10 cellular contexts compared by ENCODE assay signal in the genomic region with DNA sequence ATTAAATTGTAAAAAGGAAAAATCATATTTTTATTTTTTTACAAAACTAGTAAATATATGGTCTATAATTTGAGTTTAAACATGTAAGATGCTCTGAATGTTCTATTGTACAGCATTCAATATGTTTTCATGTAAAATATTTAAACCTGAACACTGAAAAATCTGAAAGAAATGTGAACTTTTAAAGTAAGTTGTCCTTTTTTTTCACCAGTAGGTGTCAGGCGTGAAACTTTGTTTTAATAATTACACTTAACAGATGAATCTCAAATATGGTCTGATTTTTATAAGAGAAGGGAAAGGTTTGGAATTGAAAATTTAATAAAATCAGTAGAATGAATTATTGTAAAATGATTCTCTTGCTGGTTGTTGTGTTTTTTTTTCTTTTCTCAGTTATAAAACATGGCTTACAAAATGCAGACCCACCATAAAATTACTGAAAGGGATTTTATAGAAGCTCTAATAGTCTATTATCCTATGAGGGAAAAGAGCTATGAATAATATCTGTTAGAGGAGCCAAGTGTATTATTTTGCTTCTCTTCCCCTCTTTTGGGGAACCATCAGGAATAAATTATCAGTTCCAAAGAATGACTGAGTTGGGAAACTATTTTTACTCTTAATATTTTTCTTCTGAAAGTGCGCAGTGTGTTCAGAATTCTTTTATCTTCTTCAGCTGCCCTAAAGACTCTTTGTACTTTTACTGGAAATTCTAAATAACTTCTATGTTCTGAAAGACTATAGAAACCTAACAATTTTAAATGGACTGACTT.
DNase-seq lines count a peak whose midpoint lies in the region; ATAC-seq, FAIRE-seq and TF ChIP-seq lines count a peak whose summit lies in the region.
"Had no signal": no experiment of that assay in that cellular context is flagged by ENCODE, and none has a peak within 500 bp of the region (broad histone marks: within the 10 kb centered on the region; RNA-seq: fewer than 3 reads in every experiment).

No MANE protein-coding gene starts in this region.

- H3K4me2 ChIP-seq in K562 (ENCODE audit: insufficient read depth, low read length), result no peak overlapping the region
- no peak overlapping the region for H3K4me2 ChIP-seq in mesenchymal stem cell (ENCODE audit: low read length, poor library complexity, severe bottlenecking)

- POLR2A ChIA-PET in HEK293 (lab: Yijun Ruan, JAX), result no interaction called here
- POLR2A ChIA-PET in K562 (lab: Yijun Ruan, JAX), result no interaction called here

- TF ChIP-seq EP300 in K562 (IDR thresholded peaks at IDR 0.05; ENCODE audit: low read length), result no peak

- H2BK15ac ChIP-seq in mesenchymal stem cell (ENCODE audit: low read depth, poor library complexity, severe bottlenecking), result no peak overlapping the region

- H4K91ac ChIP-seq in mesenchymal stem cell (ENCODE audit: low read length), result no peak overlapping the region

- no peaks in the 10 kb centered on the region for H4K20me1 ChIP-seq in K562 (replicated peaks; ENCODE audit: control insufficient read depth, insufficient read depth, low read length)

- DNase-seq in AG09309 (ENCODE audit: low read depth), result no peak
- DNase-seq in K562 (ENCODE audit: extremely low read depth in 1 of 4, low spot score in 3 of 4), result no peak
- DNase-seq in mesenchymal stem cell, result no peak
- DNase-seq in activated naive CD4-positive, alpha-beta T cell treated with anti-CD3 and anti-CD28 coated beads, Interleukin-2, amount 50 U/mL, for 16 hours, result no peak
- DNase-seq in Peyer's patch, result no peak
- DNase-seq in SIG-M5 treated with dmso at 0.1 percent for 504 hours (lab: John Stamatoyannopoulos, UW; ENCODE audit: unreplicated experiment), result no peak
- no peak for DNase-seq in KG1 (lab: John Stamatoyannopoulos, UW)
- DNase-seq: gastrocnemius medialis, NCI-H345 had no signal

- no peak overlapping the region for H2AK5ac ChIP-seq in mesenchymal stem cell (ENCODE audit: low read length, severe bottlenecking)

- in situ Hi-C loops in K562 (cut with MboI), result no loop called here

- intact Hi-C loops in K562 (cut with micrococcal nuclease), result no loop called here

- TF ChIP-seq CTCF in AG09309 (IDR thresholded peaks at IDR 0.05; ENCODE audit: control insufficient read depth, insufficient read depth, low read depth, low read length, missing control alignments), result peak; percentile 20
- TF ChIP-seq CTCF in HEK293 (tag by site-specific recombination; IDR thresholded peaks at IDR 0.05), result no peak
- peak in 2 of 3 experiments; percentile 20 to 50; a peak in 3 of 6 replicates for TF ChIP-seq CTCF in K562 (IDR thresholded peaks at IDR 0.05 in 2 of 3, conservative IDR thresholded peaks at IDR 0.05 in 1 of 3; ENCODE audit: insufficient read depth in 2 of 3, low read depth in 1 of 3, low read length in 3 of 3)
- TF ChIP-seq CTCF in Peyer's patch (IDR thresholded peaks at IDR 0.05), result no peak

- H3K4me1 ChIP-seq in HEK293 (ENCODE audit: control insufficient read depth, insufficient read depth, low read length) (no peaks in the 10 kb centered on the region), K562 (replicated peaks in 1 of 2; ENCODE audit: control insufficient read depth in 2 of 2, insufficient read depth in 2 of 2, low read length in 2 of 2) (no peaks in the 10 kb centered on the region), mesenchymal stem cell (ENCODE audit: control insufficient read depth, insufficient read depth, low read depth, low read length) (no peaks in the 10 kb centered on the region), Peyer's patch (no peaks in the 10 kb centered on the region)
- H3K4me1 ChIP-seq: gastrocnemius medialis had no signal

- TF ChIP-seq POLR2A in K562 (conservative IDR thresholded peaks at IDR 0.05), result no peak
- TF ChIP-seq POLR2A in Peyer's patch (IDR thresholded peaks at IDR 0.05), result no peak

- no peak overlapping the region for H3K14ac ChIP-seq in mesenchymal stem cell (ENCODE audit: low read length in 2 of 2)

- H3K27ac ChIP-seq in HEK293 (ENCODE audit: extremely low read depth, low read depth, low read length) (no peak overlapping the region), K562 (ENCODE audit: extremely low read depth, low read depth, low read length) (no peak overlapping the region), mesenchymal stem cell (ENCODE audit: low read length, poor library complexity, severe bottlenecking) (no peak overlapping the region), Peyer's patch (no peak overlapping the region)
- H3K27ac ChIP-seq: gastrocnemius medialis had no signal

- no peak overlapping the region for H3K18ac ChIP-seq in mesenchymal stem cell (ENCODE audit: low read depth in 1 of 2, low read length in 2 of 2)

- peaks cover 2% of the 10 kb centered on the region for H3K79me1 ChIP-seq in mesenchymal stem cell (replicated peaks; ENCODE audit: low read length, poor library complexity, severe bottlenecking)

- no peak overlapping the region for H3K9ac ChIP-seq in K562 (ENCODE audit: insufficient read depth in 1 of 2, low read depth in 2 of 2, low read length in 2 of 2)
- peak overlapping the region; percentile 62 for H3K9ac ChIP-seq in mesenchymal stem cell (ENCODE audit: low read length)

- H2AFZ ChIP-seq in K562 (ENCODE audit: low read depth, low read length), result no peak overlapping the region
- no peak overlapping the region for H2AFZ ChIP-seq in mesenchymal stem cell (ENCODE audit: low read depth, low read length)

- no peak overlapping the region for H2BK5ac ChIP-seq in mesenchymal stem cell (ENCODE audit: low read depth, low read length, poor library complexity, severe bottlenecking)

- CTCF ChIA-PET in HEK293 (lab: Yijun Ruan, JAX) (interaction anchor here (0.7 kb wide), 1 partner anchor 840 kb away, joined by 3 read pairs; no protein-coding TSS in a partner anchor), K562 (lab: Yijun Ruan, JAX; ENCODE audit: low intra/inter-chr PET ratio) (interaction anchor here (0.7 to 1.5 kb wide), 3 partner anchors 42 to 684 kb away, joined by 3 to 4 read pairs (median 3); no protein-coding TSS in a partner anchor)

- H3K23ac ChIP-seq in mesenchymal stem cell (ENCODE audit: low read length in 2 of 2), result no peak overlapping the region

- no peak for ATAC-seq in K562
- ATAC-seq: gastrocnemius medialis had no signal

- H3K9me3 ChIP-seq in HEK293 (ENCODE audit: control insufficient read depth, insufficient read depth, low read depth, low read length) (no peaks in the 10 kb centered on the region), K562 (replicated peaks; ENCODE audit: control insufficient read depth, insufficient read depth, low read depth, low read length) (no peaks in the 10 kb centered on the region), mesenchymal stem cell (ENCODE audit: control insufficient read depth, low read length) (no peaks in the 10 kb centered on the region), Peyer's patch (no peaks in the 10 kb centered on the region)
- H3K9me3 ChIP-seq: gastrocnemius medialis had no signal

- TF ChIP-seq RAD21 in K562 (CRISPR knock-in tag; conservative IDR thresholded peaks at IDR 0.05 in 1 of 2, IDR thresholded peaks at IDR 0.05 in 1 of 2), result peak in 1 of 2 experiments; percentile 18; a peak in 1 of 4 replicates

- H3K9me1 ChIP-seq in K562 (ENCODE audit: control insufficient read depth, insufficient read depth, low read length), result no peaks in the 10 kb centered on the region

- no peak overlapping the region for H4K8ac ChIP-seq in mesenchymal stem cell (ENCODE audit: low read length)

- H2BK12ac ChIP-seq in mesenchymal stem cell (ENCODE audit: low read length in 2 of 2), result no peak overlapping the region

- FAIRE-seq in K562 (lab: Jason Lieb, UNC), result peak; percentile 26

- H3K36me3 ChIP-seq in HEK293 (ENCODE audit: control insufficient read depth in 2 of 2, insufficient read depth in 1 of 2, low read length in 2 of 2) (no peaks in the 10 kb centered on the region), K562 (ENCODE audit: control insufficient read depth, insufficient read depth, low read length) (no peaks in the 10 kb centered on the region), mesenchymal stem cell (ENCODE audit: control insufficient read depth in 1 of 2, insufficient read depth in 2 of 2, low read depth in 1 of 2, low read length in 2 of 2) (peaks cover 0 to 2% of the 10 kb centered on the region in 2 experiments), Peyer's patch (no peaks in the 10 kb centered on the region)
- H3K36me3 ChIP-seq: gastrocnemius medialis had no signal

- no peak overlapping the region for H2BK120ac ChIP-seq in mesenchymal stem cell (ENCODE audit: low read depth, low read length)

- H3K4ac ChIP-seq in mesenchymal stem cell (ENCODE audit: low read depth in 1 of 2, low read length in 2 of 2), result no peak overlapping the region

- H3K27me3 ChIP-seq in K562 (ENCODE audit: control insufficient read depth in 2 of 2, insufficient read depth in 2 of 2, low read length in 2 of 2) (no peaks in the 10 kb centered on the region; a peak in 1 of 5 replicates), mesenchymal stem cell (ENCODE audit: control insufficient read depth in 1 of 2, insufficient read depth in 1 of 2, low read length in 2 of 2) (no peaks in the 10 kb centered on the region), Peyer's patch (no peaks in the 10 kb centered on the region)
- H3K27me3 ChIP-seq: gastrocnemius medialis had no signal

- BruUV-seq in K562 (replicated peaks; lab: Mats Ljungman, UMichigan), result no TSS peak

- H3K79me2 ChIP-seq in K562 (ENCODE audit: control insufficient read depth, insufficient read depth, low read length), result no peaks in the 10 kb centered on the region

- H3K4me3 ChIP-seq in AG09309 (ENCODE audit: control insufficient read depth, low read depth, low read length) (no peak overlapping the region), HEK293 (ENCODE audit: low read depth, low read length) (no peak overlapping the region), K562 (no peak overlapping the region), mesenchymal stem cell (ENCODE audit: insufficient read depth in 1 of 2, low read depth in 1 of 2, low read length in 2 of 2) (no peak overlapping the region), Peyer's patch (no peak overlapping the region)
- H3K4me3 ChIP-seq: gastrocnemius medialis had no signal

- 3% methylated on average over 2 of the region's 2 CpGs for WGBS in K562 (ENCODE audit: insufficient coverage, low coverage, missing lambda C conversion rate)
- no CpG with 5 or more reads among the region's 2 CpGs for WGBS in mesenchymal stem cell

TF ChIP-seq in HEK293, 187 proteins besides CTCF, POLR2A, EP300 and RAD21 (continues in another document):
- TF ChIP-seq ZNF544 (tag by site-specific recombination; IDR thresholded peaks at IDR 0.05) (no peak), ZBTB48 (tag by site-specific recombination; IDR thresholded peaks at IDR 0.05) (no peak), ZNF48 (tag by site-specific recombination; IDR thresholded peaks at IDR 0.05) (no peak)

Comparison
In these comparisons a context has a peak if more than half of its experiments do, and no peak if none do; other contexts are left out.
1. CTCF ChIP-seq: peak in AG09309 (single experiment) and K562 (2 of 3); none in HEK293 (single experiment) and Peyer's patch (0 of 6).